In the genomic region with DNA sequence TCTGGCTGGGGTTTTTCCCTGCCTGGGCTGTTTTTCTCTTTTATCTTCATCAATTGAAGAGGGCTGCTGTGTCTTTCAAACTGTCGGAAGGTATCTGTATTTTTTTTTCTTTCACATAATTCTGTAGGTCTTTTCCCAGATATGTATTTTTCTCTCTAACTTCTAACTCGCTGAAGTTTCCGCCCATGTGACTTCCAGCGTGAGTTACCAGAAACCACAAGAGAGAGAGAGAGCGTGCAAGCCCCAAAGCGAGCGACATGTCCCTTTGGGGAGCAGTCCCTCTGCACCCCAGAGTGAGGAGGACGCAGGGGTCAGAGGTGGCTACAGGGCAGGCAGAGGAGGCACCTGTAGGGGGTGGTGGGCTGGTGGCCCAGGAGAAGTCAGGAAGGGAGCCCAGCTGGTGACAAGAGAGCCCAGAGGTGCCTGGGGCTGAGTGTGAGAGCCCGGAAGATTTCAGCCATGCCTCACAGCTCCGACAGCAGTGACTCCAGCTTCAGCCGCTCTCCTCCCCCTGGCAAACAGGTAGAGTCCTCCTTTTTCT, we compare ENCODE assay signal across 1 cellular context.
TF ChIP-seq lines count a peak whose summit lies in the region.

A gene with protein sequence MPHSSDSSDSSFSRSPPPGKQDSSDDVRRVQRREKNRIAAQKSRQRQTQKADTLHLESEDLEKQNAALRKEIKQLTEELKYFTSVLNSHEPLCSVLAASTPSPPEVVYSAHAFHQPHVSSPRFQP (plus strand): TSS at position 246 of the 541 bp plus-strand sequence. CDS start 214 bp downstream, at position 460.

TF ChIP-seq in K562, 482 proteins besides CTCF, POLR2A, EP300 and RAD21 (continued from another document):
- TF ChIP-seq, protein P1, sequence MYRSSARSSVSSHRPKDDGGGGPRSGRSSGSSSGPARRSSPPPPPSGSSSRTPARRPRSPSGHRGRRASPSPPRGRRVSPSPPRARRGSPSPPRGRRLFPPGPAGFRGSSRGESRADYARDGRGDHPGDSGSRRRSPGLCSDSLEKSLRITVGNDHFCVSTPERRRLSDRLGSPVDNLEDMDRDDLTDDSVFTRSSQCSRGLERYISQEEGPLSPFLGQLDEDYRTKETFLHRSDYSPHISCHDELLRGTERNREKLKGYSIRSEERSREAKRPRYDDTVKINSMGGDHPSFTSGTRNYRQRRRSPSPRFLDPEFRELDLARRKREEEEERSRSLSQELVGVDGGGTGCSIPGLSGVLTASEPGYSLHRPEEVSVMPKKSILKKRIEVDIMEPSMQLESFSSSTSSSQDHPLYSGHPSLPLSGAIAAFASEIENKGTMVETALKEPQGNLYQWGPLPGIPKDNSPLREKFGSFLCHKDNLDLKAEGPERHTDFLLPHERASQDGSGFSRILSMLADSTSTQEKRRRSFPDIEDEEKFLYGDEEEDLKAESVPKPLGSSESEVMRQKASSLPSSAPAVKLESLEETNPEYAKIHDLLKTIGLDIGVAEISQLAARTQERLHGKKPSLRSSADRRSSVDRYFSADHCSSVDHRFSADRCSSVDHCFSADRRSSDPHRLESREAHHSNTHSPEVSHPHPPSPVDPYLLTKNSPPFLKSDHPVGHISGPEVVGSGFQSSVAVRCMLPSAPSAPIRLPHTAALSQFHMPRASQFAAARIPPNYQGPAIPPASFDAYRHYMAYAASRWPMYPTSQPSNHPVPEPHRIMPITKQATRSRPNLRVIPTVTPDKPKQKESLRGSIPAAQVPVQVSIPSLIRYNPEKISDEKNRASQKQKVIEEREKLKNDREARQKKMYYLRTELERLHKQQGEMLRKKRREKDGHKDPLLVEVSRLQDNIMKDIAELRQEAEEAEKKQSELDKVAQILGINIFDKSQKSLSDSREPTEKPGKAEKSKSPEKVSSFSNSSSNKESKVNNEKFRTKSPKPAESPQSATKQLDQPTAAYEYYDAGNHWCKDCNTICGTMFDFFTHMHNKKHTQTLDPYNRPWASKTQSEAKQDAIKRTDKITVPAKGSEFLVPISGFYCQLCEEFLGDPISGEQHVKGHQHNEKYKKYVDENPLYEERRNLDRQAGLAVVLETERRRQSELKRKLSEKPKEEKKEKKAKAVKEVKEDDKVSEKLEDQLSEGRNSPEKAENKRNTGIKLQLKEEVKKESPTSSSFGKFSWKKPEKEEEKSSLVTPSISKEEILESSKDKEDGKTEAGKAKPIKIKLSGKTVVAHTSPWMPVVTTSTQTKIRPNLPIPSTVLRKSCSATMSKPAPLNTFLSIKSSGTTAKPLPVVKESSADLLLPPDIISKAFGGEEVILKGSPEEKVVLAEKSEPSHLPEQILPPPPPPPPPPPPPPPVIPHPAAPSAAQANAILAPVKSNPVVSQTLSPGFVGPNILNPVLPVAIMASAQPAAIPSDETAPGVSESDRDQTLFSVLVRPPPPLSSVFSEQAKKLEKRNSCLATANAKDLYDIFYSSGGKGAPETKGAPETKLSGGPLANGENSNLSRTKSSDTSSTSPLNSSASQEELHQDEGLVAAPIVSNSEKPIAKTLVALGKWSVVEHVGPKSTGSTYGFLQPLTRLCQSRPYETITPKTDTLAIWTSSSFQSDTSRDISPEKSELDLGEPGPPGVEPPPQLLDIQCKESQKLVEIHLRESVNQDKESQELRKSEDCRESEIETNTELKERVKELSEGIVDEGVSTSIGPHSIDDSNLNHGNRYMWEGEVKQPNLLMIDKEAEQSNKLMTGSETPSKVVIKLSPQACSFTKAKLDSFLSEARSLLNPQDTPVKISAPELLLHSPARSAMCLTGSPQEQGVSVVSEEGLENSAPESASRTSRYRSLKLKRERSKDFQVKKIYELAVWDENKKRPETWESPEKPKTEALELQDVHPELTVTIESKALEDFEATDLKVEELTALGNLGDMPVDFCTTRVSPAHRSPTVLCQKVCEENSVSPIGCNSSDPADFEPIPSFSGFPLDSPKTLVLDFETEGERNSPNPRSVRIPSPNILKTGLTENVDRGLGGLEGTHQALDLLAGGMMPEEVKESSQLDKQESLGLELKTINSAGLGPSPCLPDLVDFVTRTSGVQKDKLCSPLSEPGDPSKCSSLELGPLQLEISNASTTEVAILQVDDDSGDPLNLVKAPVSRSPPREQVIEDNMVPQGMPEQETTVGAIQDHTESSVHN (IDR thresholded peaks at IDR 0.05; ENCODE audit: borderline replicate concordance in 1 of 2, low read depth in 1 of 2) = no peak
- TF ChIP-seq BRCA1 (IDR thresholded peaks at IDR 0.05) = no peak
- no peak for TF ChIP-seq BRCA1 (CRISPR knock-in tag; IDR thresholded peaks at IDR 0.05)
- TF ChIP-seq ZNF507 (tag; conservative IDR thresholded peaks at IDR 0.05) = no peak
- TF ChIP-seq, protein P2, sequence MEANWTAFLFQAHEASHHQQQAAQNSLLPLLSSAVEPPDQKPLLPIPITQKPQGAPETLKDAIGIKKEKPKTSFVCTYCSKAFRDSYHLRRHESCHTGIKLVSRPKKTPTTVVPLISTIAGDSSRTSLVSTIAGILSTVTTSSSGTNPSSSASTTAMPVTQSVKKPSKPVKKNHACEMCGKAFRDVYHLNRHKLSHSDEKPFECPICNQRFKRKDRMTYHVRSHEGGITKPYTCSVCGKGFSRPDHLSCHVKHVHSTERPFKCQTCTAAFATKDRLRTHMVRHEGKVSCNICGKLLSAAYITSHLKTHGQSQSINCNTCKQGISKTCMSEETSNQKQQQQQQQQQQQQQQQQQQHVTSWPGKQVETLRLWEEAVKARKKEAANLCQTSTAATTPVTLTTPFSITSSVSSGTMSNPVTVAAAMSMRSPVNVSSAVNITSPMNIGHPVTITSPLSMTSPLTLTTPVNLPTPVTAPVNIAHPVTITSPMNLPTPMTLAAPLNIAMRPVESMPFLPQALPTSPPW (CRISPR knock-in tag; IDR thresholded peaks at IDR 0.05) = peak; percentile 25; the same call in 1 of the 2 replicates
- 0 out of 2 replicates have a peak, but pooled peaks have one; percentile 43 for TF ChIP-seq ZNF766 (CRISPR knock-in tag; conservative IDR thresholded peaks at IDR 0.05)
- TF ChIP-seq ESRRA (IDR thresholded peaks at IDR 0.05; ENCODE audit: borderline replicate concordance, low read depth) = peak; percentile 16; the same call in 1 of the 2 replicates
- TF ChIP-seq ZNF175 (CRISPR knock-in tag; IDR thresholded peaks at IDR 0.05; ENCODE audit: low read depth) = peak; percentile 56; the same call in 1 of the 2 replicates
- TF ChIP-seq, protein P3, sequence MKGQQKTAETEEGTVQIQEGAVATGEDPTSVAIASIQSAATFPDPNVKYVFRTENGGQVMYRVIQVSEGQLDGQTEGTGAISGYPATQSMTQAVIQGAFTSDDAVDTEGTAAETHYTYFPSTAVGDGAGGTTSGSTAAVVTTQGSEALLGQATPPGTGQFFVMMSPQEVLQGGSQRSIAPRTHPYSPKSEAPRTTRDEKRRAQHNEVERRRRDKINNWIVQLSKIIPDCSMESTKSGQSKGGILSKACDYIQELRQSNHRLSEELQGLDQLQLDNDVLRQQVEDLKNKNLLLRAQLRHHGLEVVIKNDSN (CRISPR knock-in tag; IDR thresholded peaks at IDR 0.05) = peak; percentile 65; the same call in 1 of the 2 replicates
- TF ChIP-seq NR2C2 (CRISPR knock-in tag; IDR thresholded peaks at IDR 0.05) = no peak
- TF ChIP-seq NR2C2 (tag; IDR thresholded peaks at IDR 0.05) = peak; percentile 11; the same call in 1 of the 2 replicates
- TF ChIP-seq, protein P4, sequence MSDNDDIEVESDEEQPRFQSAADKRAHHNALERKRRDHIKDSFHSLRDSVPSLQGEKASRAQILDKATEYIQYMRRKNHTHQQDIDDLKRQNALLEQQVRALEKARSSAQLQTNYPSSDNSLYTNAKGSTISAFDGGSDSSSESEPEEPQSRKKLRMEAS (CRISPR knock-in tag; IDR thresholded peaks at IDR 0.05) = peak; percentile 49
- peak; percentile 48 for TF ChIP-seq RAD51 (IDR thresholded peaks at IDR 0.05; ENCODE audit: borderline replicate concordance, low read depth)
- TF ChIP-seq, protein P5, sequence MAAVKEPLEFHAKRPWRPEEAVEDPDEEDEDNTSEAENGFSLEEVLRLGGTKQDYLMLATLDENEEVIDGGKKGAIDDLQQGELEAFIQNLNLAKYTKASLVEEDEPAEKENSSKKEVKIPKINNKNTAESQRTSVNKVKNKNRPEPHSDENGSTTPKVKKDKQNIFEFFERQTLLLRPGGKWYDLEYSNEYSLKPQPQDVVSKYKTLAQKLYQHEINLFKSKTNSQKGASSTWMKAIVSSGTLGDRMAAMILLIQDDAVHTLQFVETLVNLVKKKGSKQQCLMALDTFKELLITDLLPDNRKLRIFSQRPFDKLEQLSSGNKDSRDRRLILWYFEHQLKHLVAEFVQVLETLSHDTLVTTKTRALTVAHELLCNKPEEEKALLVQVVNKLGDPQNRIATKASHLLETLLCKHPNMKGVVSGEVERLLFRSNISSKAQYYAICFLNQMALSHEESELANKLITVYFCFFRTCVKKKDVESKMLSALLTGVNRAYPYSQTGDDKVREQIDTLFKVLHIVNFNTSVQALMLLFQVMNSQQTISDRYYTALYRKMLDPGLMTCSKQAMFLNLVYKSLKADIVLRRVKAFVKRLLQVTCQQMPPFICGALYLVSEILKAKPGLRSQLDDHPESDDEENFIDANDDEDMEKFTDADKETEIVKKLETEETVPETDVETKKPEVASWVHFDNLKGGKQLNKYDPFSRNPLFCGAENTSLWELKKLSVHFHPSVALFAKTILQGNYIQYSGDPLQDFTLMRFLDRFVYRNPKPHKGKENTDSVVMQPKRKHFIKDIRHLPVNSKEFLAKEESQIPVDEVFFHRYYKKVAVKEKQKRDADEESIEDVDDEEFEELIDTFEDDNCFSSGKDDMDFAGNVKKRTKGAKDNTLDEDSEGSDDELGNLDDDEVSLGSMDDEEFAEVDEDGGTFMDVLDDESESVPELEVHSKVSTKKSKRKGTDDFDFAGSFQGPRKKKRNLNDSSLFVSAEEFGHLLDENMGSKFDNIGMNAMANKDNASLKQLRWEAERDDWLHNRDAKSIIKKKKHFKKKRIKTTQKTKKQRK (IDR thresholded peaks at IDR 0.05; ENCODE audit: borderline replicate concordance, low read depth, low read length) = no peak
- TF ChIP-seq L3MBTL2 (IDR thresholded peaks at IDR 0.05) = 0 out of 2 replicates have a peak, but pooled peaks have one; percentile 15
- TF ChIP-seq, protein P6, sequence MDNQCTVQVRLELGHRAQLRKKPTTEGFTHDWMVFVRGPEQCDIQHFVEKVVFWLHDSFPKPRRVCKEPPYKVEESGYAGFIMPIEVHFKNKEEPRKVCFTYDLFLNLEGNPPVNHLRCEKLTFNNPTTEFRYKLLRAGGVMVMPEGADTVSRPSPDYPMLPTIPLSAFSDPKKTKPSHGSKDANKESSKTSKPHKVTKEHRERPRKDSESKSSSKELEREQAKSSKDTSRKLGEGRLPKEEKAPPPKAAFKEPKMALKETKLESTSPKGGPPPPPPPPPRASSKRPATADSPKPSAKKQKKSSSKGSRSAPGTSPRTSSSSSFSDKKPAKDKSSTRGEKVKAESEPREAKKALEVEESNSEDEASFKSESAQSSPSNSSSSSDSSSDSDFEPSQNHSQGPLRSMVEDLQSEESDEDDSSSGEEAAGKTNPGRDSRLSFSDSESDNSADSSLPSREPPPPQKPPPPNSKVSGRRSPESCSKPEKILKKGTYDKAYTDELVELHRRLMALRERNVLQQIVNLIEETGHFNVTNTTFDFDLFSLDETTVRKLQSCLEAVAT (IDR thresholded peaks at IDR 0.05) = peak in 1 of 2 experiments; percentile 72; a peak in 1 of 4 replicates
- TF ChIP-seq, protein P7, sequence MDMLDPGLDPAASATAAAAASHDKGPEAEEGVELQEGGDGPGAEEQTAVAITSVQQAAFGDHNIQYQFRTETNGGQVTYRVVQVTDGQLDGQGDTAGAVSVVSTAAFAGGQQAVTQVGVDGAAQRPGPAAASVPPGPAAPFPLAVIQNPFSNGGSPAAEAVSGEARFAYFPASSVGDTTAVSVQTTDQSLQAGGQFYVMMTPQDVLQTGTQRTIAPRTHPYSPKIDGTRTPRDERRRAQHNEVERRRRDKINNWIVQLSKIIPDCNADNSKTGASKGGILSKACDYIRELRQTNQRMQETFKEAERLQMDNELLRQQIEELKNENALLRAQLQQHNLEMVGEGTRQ (CRISPR knock-in tag; IDR thresholded peaks at IDR 0.05) = peak; percentile 52
- TF ChIP-seq ELF2 (CRISPR knock-in tag; IDR thresholded peaks at IDR 0.05) = 0 out of 2 replicates have a peak, but pooled peaks have one; percentile 32
- TF ChIP-seq, protein P8, sequence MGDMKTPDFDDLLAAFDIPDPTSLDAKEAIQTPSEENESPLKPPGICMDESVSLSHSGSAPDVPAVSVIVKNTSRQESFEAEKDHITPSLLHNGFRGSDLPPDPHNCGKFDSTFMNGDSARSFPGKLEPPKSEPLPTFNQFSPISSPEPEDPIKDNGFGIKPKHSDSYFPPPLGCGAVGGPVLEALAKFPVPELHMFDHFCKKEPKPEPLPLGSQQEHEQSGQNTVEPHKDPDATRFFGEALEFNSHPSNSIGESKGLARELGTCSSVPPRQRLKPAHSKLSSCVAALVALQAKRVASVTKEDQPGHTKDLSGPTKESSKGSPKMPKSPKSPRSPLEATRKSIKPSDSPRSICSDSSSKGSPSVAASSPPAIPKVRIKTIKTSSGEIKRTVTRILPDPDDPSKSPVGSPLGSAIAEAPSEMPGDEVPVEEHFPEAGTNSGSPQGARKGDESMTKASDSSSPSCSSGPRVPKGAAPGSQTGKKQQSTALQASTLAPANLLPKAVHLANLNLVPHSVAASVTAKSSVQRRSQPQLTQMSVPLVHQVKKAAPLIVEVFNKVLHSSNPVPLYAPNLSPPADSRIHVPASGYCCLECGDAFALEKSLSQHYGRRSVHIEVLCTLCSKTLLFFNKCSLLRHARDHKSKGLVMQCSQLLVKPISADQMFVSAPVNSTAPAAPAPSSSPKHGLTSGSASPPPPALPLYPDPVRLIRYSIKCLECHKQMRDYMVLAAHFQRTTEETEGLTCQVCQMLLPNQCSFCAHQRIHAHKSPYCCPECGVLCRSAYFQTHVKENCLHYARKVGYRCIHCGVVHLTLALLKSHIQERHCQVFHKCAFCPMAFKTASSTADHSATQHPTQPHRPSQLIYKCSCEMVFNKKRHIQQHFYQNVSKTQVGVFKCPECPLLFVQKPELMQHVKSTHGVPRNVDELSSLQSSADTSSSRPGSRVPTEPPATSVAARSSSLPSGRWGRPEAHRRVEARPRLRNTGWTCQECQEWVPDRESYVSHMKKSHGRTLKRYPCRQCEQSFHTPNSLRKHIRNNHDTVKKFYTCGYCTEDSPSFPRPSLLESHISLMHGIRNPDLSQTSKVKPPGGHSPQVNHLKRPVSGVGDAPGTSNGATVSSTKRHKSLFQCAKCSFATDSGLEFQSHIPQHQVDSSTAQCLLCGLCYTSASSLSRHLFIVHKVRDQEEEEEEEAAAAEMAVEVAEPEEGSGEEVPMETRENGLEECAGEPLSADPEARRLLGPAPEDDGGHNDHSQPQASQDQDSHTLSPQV (IDR thresholded peaks at IDR 0.05) = no peak
- TF ChIP-seq, protein P9, sequence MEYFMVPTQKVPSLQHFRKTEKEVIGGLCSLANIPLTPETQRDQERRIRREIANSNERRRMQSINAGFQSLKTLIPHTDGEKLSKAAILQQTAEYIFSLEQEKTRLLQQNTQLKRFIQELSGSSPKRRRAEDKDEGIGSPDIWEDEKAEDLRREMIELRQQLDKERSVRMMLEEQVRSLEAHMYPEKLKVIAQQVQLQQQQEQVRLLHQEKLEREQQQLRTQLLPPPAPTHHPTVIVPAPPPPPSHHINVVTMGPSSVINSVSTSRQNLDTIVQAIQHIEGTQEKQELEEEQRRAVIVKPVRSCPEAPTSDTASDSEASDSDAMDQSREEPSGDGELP (CRISPR knock-in tag; IDR thresholded peaks at IDR 0.05; ENCODE audit: borderline replicate concordance) = peak; percentile 44; the same call in 1 of the 2 replicates
- no peak for TF ChIP-seq SREBF1 (IDR thresholded peaks at IDR 0.05; ENCODE audit: borderline replicate concordance, low read depth, low read length)
- TF ChIP-seq ELF1 (tag; IDR thresholded peaks at IDR 0.05) = 0 out of 2 replicates have a peak, but pooled peaks have one; percentile 45
- TF ChIP-seq ETV1 (tag; conservative IDR thresholded peaks at IDR 0.05; ENCODE audit: low read depth) = no peak
